8 cellular contexts compared by ENCODE assay signal in genomic region chr7:102404005-102404861, GRCh38. TPM values are rescaled to one million over a fixed set of nuclear protein-coding genes. Genes with fewer than 3 reads are reported as not detected.
DNase-seq lines count a peak whose midpoint lies in the region; ATAC-seq and TF ChIP-seq lines count a peak whose summit lies in the region.

No MANE protein-coding gene starts in this region.

- H3K4me3 Mint-ChIP-seq in Caco-2 (ENCODE audit: unreplicated experiment) (no peak overlapping the region), activated B cell treated with CpG ODN at 0.5 μM for 24 hours (no peak overlapping the region)
- H3K4me3 Mint-ChIP-seq in natural killer cell treated with Interleukin-12 subunit alpha and Interleukin-12 subunit beta and Interleukin-15 and Interleukin-18, amount 100 ng/mL, for 72 hours = peak overlapping the region; percentile 62

- no peak overlapping the region for H3K4me3 ChIP-seq in Caco-2 (ENCODE audit: low read depth, low read length)

- no peaks in the 10 kb centered on the region for H3K4me1 Mint-ChIP-seq in Caco-2 (ENCODE audit: low read depth, unreplicated experiment)
- peaks cover 37% of the 10 kb centered on the region for H3K4me1 Mint-ChIP-seq in activated B cell treated with CpG ODN at 0.5 μM for 24 hours
- H3K4me1 Mint-ChIP-seq in natural killer cell treated with Interleukin-12 subunit alpha and Interleukin-12 subunit beta and Interleukin-15 and Interleukin-18, amount 100 ng/mL, for 72 hours (ENCODE audit: low read depth in 2 of 2) = peaks cover 17 to 19% of the 10 kb centered on the region in 2 donors

- H3K27ac Mint-ChIP-seq in Caco-2 (ENCODE audit: unreplicated experiment) = no peak overlapping the region
- no peak overlapping the region for H3K27ac Mint-ChIP-seq in activated B cell treated with CpG ODN at 0.5 μM for 24 hours
- peak overlapping the region in 1 of 2 donors; percentile 72 for H3K27ac Mint-ChIP-seq in natural killer cell treated with Interleukin-12 subunit alpha and Interleukin-12 subunit beta and Interleukin-15 and Interleukin-18, amount 100 ng/mL, for 72 hours

- H3K9me3 ChIP-seq in Caco-2 = no peaks in the 10 kb centered on the region

- POLR2A ChIA-PET in Caco-2 (lab: Charles Lee) (interaction anchor here (0.5 to 1.0 kb wide), 2 partner anchors 8 to 60 kb away, joined by 3 to 6 read pairs; partner anchors contain the start of gene PRKRIP1), activated B cell treated with CpG ODN at 0.5 μM for 24 hours (lab: Charles Lee) (interaction anchor here (0.8 to 32.9 kb wide), 10 partner anchors 8 to 125 kb away, joined by 3 to 886 read pairs (median 5); partner anchors contain the start of gene ORAI2)

- ATAC-seq in GM19043 (IDR thresholded peaks at IDR 0.05; ENCODE audit: low read depth, unreplicated experiment) = peak; percentile 73
- peak; percentile 76 for ATAC-seq in HG03108 (IDR thresholded peaks at IDR 0.05; ENCODE audit: unreplicated experiment)
- ATAC-seq in activated B cell treated with CpG ODN at 0.5 μM for 24 hours (ENCODE audit: low read depth) = peak; percentile 94
- peak; percentile 96 to 97 for ATAC-seq in natural killer cell treated with Interleukin-12 subunit alpha and Interleukin-12 subunit beta and Interleukin-15 and Interleukin-18, amount 100 ng/mL, for 72 hours

- no peaks in the 10 kb centered on the region for H3K27me3 ChIP-seq in Caco-2 (replicated peaks; ENCODE audit: control insufficient read depth, insufficient read depth, low read length)

- TF ChIP-seq CTCF in Caco-2 (IDR thresholded peaks at IDR 0.05; ENCODE audit: insufficient read depth in 1 of 2, low read depth in 1 of 2, low read length in 1 of 2, severe bottlenecking in 1 of 2, unreplicated experiment in 1 of 2) (peak; percentile 74 to 78), activated B cell treated with CpG ODN at 0.5 μM for 24 hours (IDR thresholded peaks at IDR 0.05) (no peak)

- H3K36me3 ChIP-seq in Caco-2 (ENCODE audit: control insufficient read depth, insufficient read depth, low read length) = peaks cover 8% of the 10 kb centered on the region; the same call in 1 of the 2 replicates

- CTCF ChIA-PET in Caco-2 (lab: Charles Lee) (interaction anchor here (0.6 to 1.2 kb wide), 7 partner anchors 8 to 1564 kb away, joined by 3 to 7 read pairs (median 4); partner anchors contain the start of genes ALKBH4 and PRKRIP1), activated B cell treated with CpG ODN at 0.5 μM for 24 hours (lab: Charles Lee) (interaction anchor here (0.5 to 11.1 kb wide), 14 partner anchors 8 to 117 kb away, joined by 3 to 219 read pairs (median 5); partner anchors contain the start of genes ALKBH4, LRWD1, ORAI2 and PRKRIP1)

- H3K36me3 Mint-ChIP-seq in Caco-2 (ENCODE audit: insufficient read depth, unreplicated experiment) = peaks cover 98% of the 10 kb centered on the region
- H3K36me3 Mint-ChIP-seq in activated B cell treated with CpG ODN at 0.5 μM for 24 hours (ENCODE audit: low read depth) = peaks cover 86% of the 10 kb centered on the region
- H3K36me3 Mint-ChIP-seq in natural killer cell treated with Interleukin-12 subunit alpha and Interleukin-12 subunit beta and Interleukin-15 and Interleukin-18, amount 100 ng/mL, for 72 hours = peaks cover 33% of the 10 kb centered on the region

- no TSS peak for BruUV-seq in Caco-2 (replicated peaks; lab: Mats Ljungman, UMichigan)

- H3K4me1 ChIP-seq in Caco-2 = no peaks in the 10 kb centered on the region

- H3K9me3 Mint-ChIP-seq in Caco-2 (ENCODE audit: unreplicated experiment) (no peaks in the 10 kb centered on the region), activated B cell treated with CpG ODN at 0.5 μM for 24 hours (peaks cover 2% of the 10 kb centered on the region)
- H3K9me3 Mint-ChIP-seq in natural killer cell treated with Interleukin-12 subunit alpha and Interleukin-12 subunit beta and Interleukin-15 and Interleukin-18, amount 100 ng/mL, for 72 hours = no peaks in the 10 kb centered on the region

- DNase-seq in Caco-2 (peak; percentile 56 to 71), NCI-H2227 (lab: John Stamatoyannopoulos, UW; ENCODE audit: unreplicated experiment) (peak; percentile 34), activated B cell treated with CpG ODN at 0.5 μM for 24 hours (no peak), epidermal melanocyte (ENCODE audit: insufficient read length, low spot score) (peak; percentile 47), GOT3 (lab: John Stamatoyannopoulos, UW) (no peak)
- DNase-seq in natural killer cell treated with Interleukin-12 subunit alpha and Interleukin-12 subunit beta and Interleukin-15 and Interleukin-18, amount 100 ng/mL, for 72 hours (ENCODE audit: low spot score) = peak; percentile 79

- intact Hi-C loops in Caco-2 (cut with micrococcal nuclease; ENCODE audit: unreplicated experiment) (loop anchor here (1.0 kb wide), 1 partner anchor 47 kb away; no protein-coding TSS in a partner anchor), activated B cell treated with CpG ODN at 0.5 μM for 24 hours (cut with micrococcal nuclease) (loop anchor here (1.0 to 2.0 kb wide), 3 partner anchors 17 to 60 kb away; partner anchors contain the start of genes ALKBH4 and LRWD1)

- no peaks in the 10 kb centered on the region for H3K27me3 Mint-ChIP-seq in Caco-2 (ENCODE audit: insufficient read depth, unreplicated experiment)
- H3K27me3 Mint-ChIP-seq in activated B cell treated with CpG ODN at 0.5 μM for 24 hours = no peaks in the 10 kb centered on the region
- H3K27me3 Mint-ChIP-seq in natural killer cell treated with Interleukin-12 subunit alpha and Interleukin-12 subunit beta and Interleukin-15 and Interleukin-18, amount 100 ng/mL, for 72 hours = no peaks in the 10 kb centered on the region

RNA-seq across cellular contexts. Expression of gene PRKRIP1, which starts 8.1 kb away (rescaled TPM):
- total RNA-seq in Caco-2 (2022) (34.2 and 35.2 TPM in 2 replicates), activated B cell treated with CpG ODN at 0.5 μM for 24 hours (38.8 and 39.7 TPM in 2 replicates)
- 10 to 100 TPM; 26.7 to 39.5 TPM for total RNA-seq in natural killer cell treated with Interleukin-12 subunit alpha and Interleukin-12 subunit beta and Interleukin-15 and Interleukin-18, amount 100 ng/mL, for 72 hours

RNA-seq across cellular contexts. Expression of gene ORAI2, which starts 29.1 kb away (rescaled TPM):
- total RNA-seq in Caco-2 (2022) (19.4 and 20.2 TPM in 2 replicates), activated B cell treated with CpG ODN at 0.5 μM for 24 hours (167 and 184 TPM in 2 replicates)
- total RNA-seq in natural killer cell treated with Interleukin-12 subunit alpha and Interleukin-12 subunit beta and Interleukin-15 and Interleukin-18, amount 100 ng/mL, for 72 hours = 10 to 100 TPM; 56.5 to 70.4 TPM

RNA-seq across cellular contexts. Expression of gene SPDYE6, which starts 48.0 kb away (rescaled TPM):
- total RNA-seq in Caco-2 (2022) (not detected in 2 replicates), activated B cell treated with CpG ODN at 0.5 μM for 24 hours (not detected in 2 replicates)
- total RNA-seq in natural killer cell treated with Interleukin-12 subunit alpha and Interleukin-12 subunit beta and Interleukin-15 and Interleukin-18, amount 100 ng/mL, for 72 hours = not detected

Comparison
In these comparisons a context has a peak if more than half of its experiments do, and no peak if none do; other contexts are left out.
1. DNase-seq: peak in Caco-2 (2 of 2), NCI-H2227 (single experiment), epidermal melanocyte (single experiment) and natural killer cell treated with Interleukin-12 subunit alpha and Interleukin-12 subunit beta and Interleukin-15 and Interleukin-18, amount 100 ng/mL, for 72 hours (single experiment); none in activated B cell treated with CpG ODN at 0.5 μM for 24 hours (single experiment) and GOT3 (single experiment).
2. Peak in every context shown above with its lines, with median percentiles within 50 percentile points of each other: ATAC-seq.